ENCODE assay signal across 8 cellular contexts in genomic region chr17:42577532-42578281, GRCh38. TPM values are rescaled to one million over a fixed set of nuclear protein-coding genes. Genes with fewer than 3 reads are reported as not detected.
DNase-seq lines count a peak whose midpoint lies in the region; ATAC-seq, FAIRE-seq and TF ChIP-seq lines count a peak whose summit lies in the region.

TSS of gene PSMC3IP (minus strand) at chr17:42577729. CDS start at chr17:42577686, 43 bp downstream.

- ATAC-seq in GM18499 (IDR thresholded peaks at IDR 0.05; ENCODE audit: insufficient read depth, unreplicated experiment) (peak; percentile 45), HG02938 (IDR thresholded peaks at IDR 0.05; ENCODE audit: unreplicated experiment) (peak; percentile 70), psoas muscle (peak; percentile 95 to 98 (median 96))

- WGBS in psoas muscle, 3 donors = 0% methylated on average over 49 to 52 of the region's 52 CpGs

- DNase-seq in NCI-H1930 (lab: John Stamatoyannopoulos, UW) (peak; percentile 85 to 90), anterior cingulate cortex (lab: John Stamatoyannopoulos, UW) (peak; percentile 66 to 96 (median 91)), right atrium auricular region (ENCODE audit: low spot score) (peak; percentile 96), psoas muscle (peak; percentile 96 to 98), urothelium cell line (ENCODE audit: low spot score) (peak; percentile 98)

- H3K27me3 ChIP-seq in right atrium auricular region (no peaks in the 10 kb centered on the region), psoas muscle (ENCODE audit: insufficient read depth in 3 of 3, low read length in 2 of 3) (no peaks in the 10 kb centered on the region)

- intact Hi-C loops in T-helper 2 cell treated with Interferon-gamma antibody and Interleukin-4, amounts not matched to agents 100 ng/mL and 5 ng/mL, for 36 hours (cut with micrococcal nuclease) = loop anchor here (1.0 to 2.0 kb wide), 5 partner anchors 10 to 186 kb away; partner anchors contain the start of genes COASY, MLX, RETREG3 and TUBG1
- intact Hi-C loops in psoas muscle (cut with DNase I) = loop anchor here (1.0 to 5.0 kb wide), 3 partner anchors 100 to 185 kb away; partner anchors contain the start of genes PLEKHH3 (in 1 of the 2) and RAMP2 (in 1 of the 2)

- TF ChIP-seq CTCF in right atrium auricular region (IDR thresholded peaks at IDR 0.05) = peak in 1 of 2 donors; percentile 22
- peak; percentile 22 for TF ChIP-seq CTCF in psoas muscle (IDR thresholded peaks at IDR 0.05)

- H3K4me1 ChIP-seq in right atrium auricular region = peaks cover 0 to 22% of the 10 kb centered on the region in 2 donors
- H3K4me1 ChIP-seq in psoas muscle = peaks cover 11% of the 10 kb centered on the region

- H3K27ac ChIP-seq in right atrium auricular region (peak within 1 kb of the TSS; percentile 84 to 94), psoas muscle (peak within 1 kb of the TSS; percentile 86)

- no peak for FAIRE-seq in urothelium cell line (lab: Jason Lieb, UNC)

- H3K4me3 ChIP-seq in right atrium auricular region (peak within 1 kb of the TSS; percentile 66 to 68), psoas muscle (peak within 1 kb of the TSS; percentile 88)

- H3K36me3 ChIP-seq in right atrium auricular region = peaks cover 46% of the 10 kb centered on the region
- peaks cover 15 to 63% of the 10 kb centered on the region in 2 donors for H3K36me3 ChIP-seq in psoas muscle (ENCODE audit: insufficient read depth in 1 of 2, low read depth in 1 of 2)

- H3K9me3 ChIP-seq in right atrium auricular region = no peaks in the 10 kb centered on the region
- no peaks in the 10 kb centered on the region for H3K9me3 ChIP-seq in psoas muscle

RNA-seq across cellular contexts. Expression of gene PSMC3IP, which starts in this region (rescaled TPM):
- total RNA-seq in T-helper 2 cell treated with Interferon-gamma antibody and Interleukin-4, amounts not matched to agents 100 ng/mL and 5 ng/mL, for 36 hours = 17.7 and 18.9 TPM in 2 replicates
- total RNA-seq in right atrium auricular region = 1 to 10 TPM; 1.2 to 1.6 TPM
- total RNA-seq in psoas muscle = 1 to 10 TPM in 2 of 4 donors, under 1 TPM in 2; 0.26 to 3.3 (median 1.4) TPM
- polyA plus RNA-seq in psoas muscle = 10 to 100 TPM in 1 of 3 donors, 1 to 10 TPM in 2; 3.8 to 13.3 (median 5.3) TPM

Comparison
In these comparisons a context has a peak if more than half of its experiments do, and no peak if none do; other contexts are left out.
1. Peak in every context shown above with its lines: DNase-seq, ATAC-seq, H3K4me3 ChIP-seq and H3K27ac ChIP-seq.
2. ATAC-seq: peak in every context shown above with its lines; median percentile 96 in psoas muscle; 70 in HG02938; 45 in GM18499.